ENCODE assay signal across 8 cellular contexts in genomic region chr2:173354073-173354600, GRCh38. TPM values are rescaled to one million over a fixed set of nuclear protein-coding genes. Genes with fewer than 3 reads are reported as not detected.
DNase-seq lines count a peak whose midpoint lies in the region; ATAC-seq lines count a peak whose summit lies in the region.

No MANE protein-coding gene starts in this region.

- POLR2A ChIA-PET in activated CD4-positive, alpha-beta memory T cell treated with anti-CD3 and anti-CD28 coated beads for 36 hours (lab: Charles Lee) = interaction anchor here (0.8 to 1.1 kb wide), 3 partner anchors 68 to 895 kb away, joined by 3 to 4 read pairs (median 3); partner anchors contain the start of gene OLA1

- H3K9me3 ChIP-seq in HUES6 (ENCODE audit: control insufficient read depth, insufficient read depth, low read depth, low read length) = 0 out of 2 replicates have a peak, but pooled peaks cover 8% of the 10 kb centered on the region
- peaks cover 3% of the 10 kb centered on the region; the same call in 1 of the 2 replicates for H3K9me3 ChIP-seq in iPS-20b (ENCODE audit: insufficient read depth, low read depth, low read length)

- H3K9me3 Mint-ChIP-seq in activated CD4-positive, alpha-beta memory T cell treated with anti-CD3 and anti-CD28 coated beads for 36 hours = no peaks in the 10 kb centered on the region
- H3K9me3 Mint-ChIP-seq in stimulated activated naive CD8-positive, alpha-beta T cell treated with anti-CD3 and anti-CD28 coated beads, Interleukin-15, amount 100 ng/mL, for 72 hours = no peaks in the 10 kb centered on the region

- intact Hi-C loops in activated CD4-positive, alpha-beta memory T cell treated with anti-CD3 and anti-CD28 coated beads for 36 hours (cut with micrococcal nuclease) = loop anchor here (1.0 to 10.0 kb wide), 4 partner anchors 68 to 205 kb away; no protein-coding TSS in a partner anchor

- H3K4me1 Mint-ChIP-seq in activated CD4-positive, alpha-beta memory T cell treated with anti-CD3 and anti-CD28 coated beads for 36 hours (ENCODE audit: low read depth) = peaks cover 37% of the 10 kb centered on the region
- peaks cover 30% of the 10 kb centered on the region for H3K4me1 Mint-ChIP-seq in stimulated activated naive CD8-positive, alpha-beta T cell treated with anti-CD3 and anti-CD28 coated beads, Interleukin-15, amount 100 ng/mL, for 72 hours

- DNase-seq in DMS79 treated with DMSO at 0.1 percent for 48 hours (lab: John Stamatoyannopoulos, UW) (peak; percentile 84), DMS79 (lab: John Stamatoyannopoulos, UW) (no peak)
- DNase-seq in activated CD4-positive, alpha-beta memory T cell treated with anti-CD3 and anti-CD28 coated beads for 36 hours = no peak
- DNase-seq in stimulated activated naive CD8-positive, alpha-beta T cell treated with anti-CD3 and anti-CD28 coated beads, Interleukin-15, amount 100 ng/mL, for 72 hours = no peak
- DNase-seq in activated CD8-positive, alpha-beta memory T cell treated with anti-CD3 and anti-CD28 coated beads, Interleukin-2, amount 50 U/mL, for 48 hours = no peak

- H3K4me3 Mint-ChIP-seq in activated CD4-positive, alpha-beta memory T cell treated with anti-CD3 and anti-CD28 coated beads for 36 hours = peak overlapping the region; percentile 82
- peak overlapping the region; percentile 87 to 95 for H3K4me3 Mint-ChIP-seq in stimulated activated naive CD8-positive, alpha-beta T cell treated with anti-CD3 and anti-CD28 coated beads, Interleukin-15, amount 100 ng/mL, for 72 hours

- CTCF ChIA-PET in activated CD4-positive, alpha-beta memory T cell treated with anti-CD3 and anti-CD28 coated beads for 36 hours (lab: Charles Lee) = no interaction called here

- peaks cover 19% of the 10 kb centered on the region for H3K36me3 Mint-ChIP-seq in activated CD4-positive, alpha-beta memory T cell treated with anti-CD3 and anti-CD28 coated beads for 36 hours

- peak overlapping the region; percentile 98 for H3K27ac ChIP-seq in HUES6 (ENCODE audit: low read depth, low read length)
- peak overlapping the region; percentile 93 for H3K27ac ChIP-seq in iPS-20b (ENCODE audit: low read length)

- ATAC-seq in GM21423 (IDR thresholded peaks at IDR 0.05; ENCODE audit: unreplicated experiment) = peak; percentile 62
- peak; percentile 81 for ATAC-seq in stimulated activated naive CD8-positive, alpha-beta T cell treated with anti-CD3 and anti-CD28 coated beads, Interleukin-15, amount 100 ng/mL, for 72 hours

- peaks cover 47% of the 10 kb centered on the region for H3K27me3 Mint-ChIP-seq in activated CD4-positive, alpha-beta memory T cell treated with anti-CD3 and anti-CD28 coated beads for 36 hours
- H3K27me3 Mint-ChIP-seq in stimulated activated naive CD8-positive, alpha-beta T cell treated with anti-CD3 and anti-CD28 coated beads, Interleukin-15, amount 100 ng/mL, for 72 hours = peaks cover 40% of the 10 kb centered on the region

- H3K36me3 ChIP-seq in HUES6 (ENCODE audit: control insufficient read depth, insufficient read depth, low read length) (peaks cover 13% of the 10 kb centered on the region), iPS-20b (ENCODE audit: insufficient read depth, low read depth, low read length) (peaks cover 8% of the 10 kb centered on the region)

- H3K4me1 ChIP-seq in HUES6 (ENCODE audit: control insufficient read depth, insufficient read depth, low read length) (peaks cover 28% of the 10 kb centered on the region), iPS-20b (ENCODE audit: insufficient read depth, low read length) (peaks cover 25% of the 10 kb centered on the region; the same call in 1 of the 2 replicates)

- peak overlapping the region; percentile 93 for H3K27ac Mint-ChIP-seq in activated CD4-positive, alpha-beta memory T cell treated with anti-CD3 and anti-CD28 coated beads for 36 hours
- peak overlapping the region; percentile 99 to 100 for H3K27ac Mint-ChIP-seq in stimulated activated naive CD8-positive, alpha-beta T cell treated with anti-CD3 and anti-CD28 coated beads, Interleukin-15, amount 100 ng/mL, for 72 hours

- peak overlapping the region; percentile 99 for H3K9ac ChIP-seq in HUES6 (ENCODE audit: low read length)
- H3K9ac ChIP-seq in iPS-20b (ENCODE audit: low read depth, low read length) = peak overlapping the region; percentile 98

- no peaks in the 10 kb centered on the region for H3K27me3 ChIP-seq in HUES6 (ENCODE audit: control insufficient read depth, insufficient read depth, low read length)
- H3K27me3 ChIP-seq in iPS-20b (ENCODE audit: insufficient read depth, low read length) = no peaks in the 10 kb centered on the region

- H3K4me3 ChIP-seq in HUES6 (ENCODE audit: low read depth, low read length) (peak overlapping the region; percentile 77), iPS-20b (ENCODE audit: low read length) (peak overlapping the region; percentile 77)

RNA-seq across cellular contexts. Expression of gene CDCA7, which starts 0.5 kb away (rescaled TPM):
- 10 to 100 TPM; 59.9 to 64.1 TPM for total RNA-seq in activated CD4-positive, alpha-beta memory T cell treated with anti-CD3 and anti-CD28 coated beads for 36 hours
